27 cellular contexts compared by ENCODE assay signal in the genomic region with DNA sequence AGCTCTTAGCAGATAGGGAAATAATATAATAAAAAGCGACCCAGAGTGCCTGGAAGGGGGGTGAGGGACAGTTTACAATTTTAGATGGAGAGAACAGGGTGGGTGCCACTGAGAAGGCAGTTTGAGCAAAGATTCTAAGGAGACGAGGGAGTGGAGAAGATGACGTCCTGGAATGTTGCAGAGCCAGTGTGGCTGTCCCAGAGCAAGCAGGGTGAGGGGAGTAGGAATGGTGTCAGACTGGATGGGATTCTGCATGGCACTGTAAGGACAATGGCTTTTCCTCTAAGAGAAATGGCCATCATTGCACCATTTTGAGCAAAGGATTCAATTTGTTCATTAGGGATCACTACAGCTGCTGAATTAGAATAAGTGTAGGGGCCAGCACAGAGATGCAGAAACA.
"Had no signal": no experiment of that assay in that cellular context is flagged by ENCODE, and none has a peak within 500 bp of the region (broad histone marks: within the 10 kb centered on the region; RNA-seq: fewer than 3 reads in every experiment).

No MANE protein-coding gene starts in this region.

- H3K4me3 ChIP-seq: neural progenitor cell, ovary, psoas muscle, right lobe of liver, sigmoid colon, stomach, thoracic aorta, thyroid gland, tibial nerve, upper lobe of left lung, vagina had no signal

- H3K9ac ChIP-seq: neural progenitor cell, parathyroid adenoma had no signal

- H3K36me3 Mint-ChIP-seq: natural killer cell; neural progenitor cell; stimulated activated effector memory CD8-positive, alpha-beta T cell treated with anti-CD3 and anti-CD28 coated beads, Interleukin-12 subunit alpha, Interleukin-12 subunit beta, amount 100 ng/mL, for 72 hours; stimulated activated naive B cell treated with anti-CD40 and anti-IgM and Interleukin-4, amounts not matched to agents 10 μg/mL and 1 μg/mL and 100 μg/mL, for 72 hours had no signal

- DNase-seq: natural killer cell; occipital lobe; ovary; posterior cingulate gyrus; psoas muscle; right cardiac atrium; right lobe of liver; sigmoid colon; small intestine; stimulated activated CD4-positive, alpha-beta T cell treated with anti-CD3 and anti-CD28 coated beads, Interleukin-15, amount 100 ng/mL, for 24 hours; stimulated activated CD4-positive, alpha-beta T cell treated with anti-CD3 and anti-CD28 coated beads, Interleukin-2, amount 100 ng/mL, for 24 hours; stimulated activated CD4-positive, alpha-beta T cell treated with anti-CD3 and anti-CD28 coated beads, Interleukin-2, amount 100 ng/mL, for 48 hours; stimulated activated CD4-positive, alpha-beta T cell treated with anti-CD3 and anti-CD28 coated beads, Interleukin-4, amount 100 ng/mL, for 24 hours; stimulated activated naive B cell treated with anti-CD40 and anti-IgM and Interleukin-4, amounts not matched to agents 10 μg/mL and 1 μg/mL and 100 μg/mL, for 72 hours; stimulated activated naive CD4-positive, alpha-beta T cell treated with Interleukin-2 at 50 U/mL for 16 hours; stomach; thyroid gland; upper lobe of left lung had no signal

- ATAC-seq: natural killer cell; psoas muscle; right cardiac atrium; right lobe of liver; stimulated activated effector memory CD8-positive, alpha-beta T cell treated with anti-CD3 and anti-CD28 coated beads, Interleukin-12 subunit alpha, Interleukin-12 subunit beta, amount 100 ng/mL, for 72 hours; stimulated activated naive B cell treated with anti-CD40 and anti-IgM and Interleukin-4, amounts not matched to agents 10 μg/mL and 1 μg/mL and 100 μg/mL, for 72 hours had no signal

- H3K4me1 ChIP-seq: neural progenitor cell, parathyroid adenoma, psoas muscle, stomach, tibial nerve, upper lobe of left lung, vagina had no signal

- H3K79me2 ChIP-seq: parathyroid adenoma had no signal

- H3K9me3 Mint-ChIP-seq: natural killer cell; nephron; neural progenitor cell; stimulated activated effector memory CD8-positive, alpha-beta T cell treated with anti-CD3 and anti-CD28 coated beads, Interleukin-12 subunit alpha, Interleukin-12 subunit beta, amount 100 ng/mL, for 72 hours; stimulated activated naive B cell treated with anti-CD40 and anti-IgM and Interleukin-4, amounts not matched to agents 10 μg/mL and 1 μg/mL and 100 μg/mL, for 72 hours; stimulated activated naive CD8-positive, alpha-beta T cell treated with anti-CD3 and anti-CD28 coated beads, Interleukin-15, Interleukin-2, amounts not matched to agents 100 ng/mL and 50 ng/mL, for 24 hours had no signal

- H3K27ac Mint-ChIP-seq: natural killer cell; nephron; neural progenitor cell; progenitor cell of endocrine pancreas; stimulated activated effector memory CD8-positive, alpha-beta T cell treated with anti-CD3 and anti-CD28 coated beads, Interleukin-12 subunit alpha, Interleukin-12 subunit beta, amount 100 ng/mL, for 72 hours; stimulated activated naive B cell treated with anti-CD40 and anti-IgM and Interleukin-4, amounts not matched to agents 10 μg/mL and 1 μg/mL and 100 μg/mL, for 72 hours; stimulated activated naive CD8-positive, alpha-beta T cell treated with anti-CD3 and anti-CD28 coated beads, Interleukin-15, Interleukin-2, amounts not matched to agents 100 ng/mL and 50 ng/mL, for 24 hours had no signal

- H3K4me1 Mint-ChIP-seq: natural killer cell; nephron; stimulated activated effector memory CD8-positive, alpha-beta T cell treated with anti-CD3 and anti-CD28 coated beads, Interleukin-12 subunit alpha, Interleukin-12 subunit beta, amount 100 ng/mL, for 72 hours; stimulated activated naive B cell treated with anti-CD40 and anti-IgM and Interleukin-4, amounts not matched to agents 10 μg/mL and 1 μg/mL and 100 μg/mL, for 72 hours had no signal

- H3K4me3 Mint-ChIP-seq: natural killer cell; nephron; neural progenitor cell; stimulated activated effector memory CD8-positive, alpha-beta T cell treated with anti-CD3 and anti-CD28 coated beads, Interleukin-12 subunit alpha, Interleukin-12 subunit beta, amount 100 ng/mL, for 72 hours; stimulated activated naive B cell treated with anti-CD40 and anti-IgM and Interleukin-4, amounts not matched to agents 10 μg/mL and 1 μg/mL and 100 μg/mL, for 72 hours; stimulated activated naive CD8-positive, alpha-beta T cell treated with anti-CD3 and anti-CD28 coated beads, Interleukin-15, Interleukin-2, amounts not matched to agents 100 ng/mL and 50 ng/mL, for 24 hours had no signal

- H3K36me3 ChIP-seq: neural progenitor cell, ovary, right lobe of liver, sigmoid colon, stomach, thoracic aorta, thyroid gland, tibial nerve, upper lobe of left lung, vagina had no signal

- H3K27me3 ChIP-seq: neural progenitor cell, ovary, right lobe of liver, sigmoid colon, stomach, thyroid gland, tibial nerve, vagina had no signal

- H3K27ac ChIP-seq: neural progenitor cell, ovary, parathyroid adenoma, psoas muscle, right lobe of liver, sigmoid colon, stomach, thoracic aorta, thyroid gland, tibial nerve, upper lobe of left lung, vagina had no signal

- H3K4me2 ChIP-seq: neural progenitor cell had no signal
